Comparison of ENCODE assay signal across 8 cellular contexts in the genomic region with DNA sequence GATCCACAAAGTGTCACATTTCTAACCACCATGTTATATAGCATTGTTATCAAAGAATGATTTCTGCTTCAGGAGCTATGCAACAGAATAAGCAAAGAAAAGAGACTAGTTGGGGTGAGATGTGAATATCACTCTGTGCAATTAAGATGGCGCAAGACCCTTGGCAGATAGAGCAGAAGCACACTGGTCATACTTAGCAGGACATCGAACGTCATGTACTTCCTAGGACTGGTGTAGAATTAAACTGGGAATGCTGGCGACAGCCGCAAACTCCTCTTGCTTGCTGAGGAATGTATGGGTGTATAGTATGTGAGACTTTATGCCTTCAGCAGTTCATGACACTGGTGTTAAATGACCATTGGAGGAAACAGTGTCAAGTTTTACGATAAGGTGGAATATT.
"Had no signal": no experiment of that assay in that cellular context is flagged by ENCODE, and none has a peak within 500 bp of the region (broad histone marks: within the 10 kb centered on the region; RNA-seq: fewer than 3 reads in every experiment).

No MANE protein-coding gene starts in this region.

- H3K27ac Mint-ChIP-seq: GM23338, HFFc6, IgD-negative memory B cell had no signal

- H3K4me2 ChIP-seq: GM23338 had no signal

- H2AFZ ChIP-seq: GM23338 had no signal

- H3K9me3 ChIP-seq: HAP-1 had no signal

- H3K9me3 Mint-ChIP-seq: GM23338, HFFc6 had no signal

- H3K36me3 Mint-ChIP-seq: IgD-negative memory B cell had no signal

- H3K4me3 Mint-ChIP-seq: GM23338, HFFc6, IgD-negative memory B cell had no signal

- H3K4me3 ChIP-seq: GM23338, HAP-1 had no signal

- H3K36me3 ChIP-seq: HAP-1 had no signal

- ATAC-seq: GM23338, HCT116 had no signal

- H3K4me1 Mint-ChIP-seq: GM23338 had no signal

- H3K27ac ChIP-seq: HL-60 had no signal

- DNase-seq: H7, HFFc6, KG1 had no signal

- H3K4me1 ChIP-seq: HAP-1 had no signal
